ENCODE assay signal across 24 cellular contexts in genomic region chr6:14324042-14324441, GRCh38.
DNase-seq lines count a peak whose midpoint lies in the region; ATAC-seq and TF ChIP-seq lines count a peak whose summit lies in the region.
"Had no signal": no experiment of that assay in that cellular context is flagged by ENCODE, and none has a peak within 500 bp of the region (broad histone marks: within the 10 kb centered on the region; RNA-seq: fewer than 3 reads in every experiment).

No MANE protein-coding gene starts in this region.

- no peak for TF ChIP-seq POLR2A in sigmoid colon (IDR thresholded peaks at IDR 0.05)

- peak; percentile 56 to 60 for ATAC-seq in activated T-cell treated with anti-CD3 and anti-CD28 coated beads, Interleukin-2, amount 50 U/mL, for 4 hours
- ATAC-seq in stimulated activated effector memory CD8-positive, alpha-beta T cell treated with anti-CD3 and anti-CD28 coated beads, Interleukin-12 subunit alpha, Interleukin-12 subunit beta, amount 100 ng/mL, for 72 hours, result peak; percentile 40
- no peak for ATAC-seq in GM18519 (IDR thresholded peaks at IDR 0.05; ENCODE audit: low FRiP score, unreplicated experiment)
- ATAC-seq: left lobe of liver, T-helper 17 cell had no signal

- peak overlapping the region; percentile 86 for H3K27ac ChIP-seq in OCI-LY3 (ENCODE audit: low read length)
- no peak overlapping the region for H3K27ac ChIP-seq in sigmoid colon
- H3K27ac ChIP-seq: esophagus squamous epithelium, KMS-11 had no signal

- H3K4me3 Mint-ChIP-seq in activated T-cell treated with anti-CD3 and anti-CD28 coated beads, Interleukin-2, amount 50 U/mL, for 4 hours, result no peak overlapping the region
- H3K4me3 Mint-ChIP-seq in activated T-cell treated with anti-CD3 and anti-CD28 coated beads, Interleukin-2, amount 50 U/mL, for 24 hours, result no peak overlapping the region
- no peak overlapping the region for H3K4me3 Mint-ChIP-seq in stimulated activated effector memory CD8-positive, alpha-beta T cell treated with anti-CD3 and anti-CD28 coated beads, Interleukin-12 subunit alpha, Interleukin-12 subunit beta, amount 100 ng/mL, for 72 hours
- H3K4me3 Mint-ChIP-seq: activated naive CD4-positive, alpha-beta T cell treated with anti-CD3 and anti-CD28 coated beads, Interleukin-2, amount 10 ng/mL, durations not matched to agents 7 days and 5 days; endodermal cell; naive B cell; T-helper 17 cell had no signal

- peak overlapping the region; percentile 57 for H3K4me3 ChIP-seq in OCI-LY3 (ENCODE audit: low read length)
- H3K4me3 ChIP-seq in choroid plexus epithelial cell (ENCODE audit: low read depth, low read length), result no peak overlapping the region
- no peak overlapping the region for H3K4me3 ChIP-seq in sigmoid colon
- H3K4me3 ChIP-seq: esophagus squamous epithelium, smooth muscle cell had no signal

- H4K20me1 ChIP-seq in OCI-LY3 (ENCODE audit: insufficient read depth, low read length), result no peaks in the 10 kb centered on the region

- TF ChIP-seq EP300 in sigmoid colon (IDR thresholded peaks at IDR 0.05), result no peak

- no peak for DNase-seq in activated T-cell treated with anti-CD3 and anti-CD28 coated beads, Interleukin-2, amount 50 U/mL, for 4 hours
- no peak for DNase-seq in activated T-cell treated with anti-CD3 and anti-CD28 coated beads, Interleukin-2, amount 50 U/mL, for 24 hours
- DNase-seq in choroid plexus epithelial cell (ENCODE audit: low read depth) (peak; percentile 2), activated gamma-delta T cell treated with Interleukin-2 at 50 U/mL for 16 hours (no peak), sigmoid colon (no peak)
- DNase-seq in stimulated activated effector memory CD8-positive, alpha-beta T cell treated with anti-CD3 and anti-CD28 coated beads, Interleukin-12 subunit alpha, Interleukin-12 subunit beta, amount 100 ng/mL, for 72 hours (ENCODE audit: low spot score in 2 of 2), result no peak
- DNase-seq: activated CD4-positive, CD25-positive, alpha-beta regulatory T cell treated with anti-CD3 and anti-CD28 coated beads, Interleukin-2, amount 50 U/mL, for 72 hours; activated naive CD4-positive, alpha-beta T cell treated with anti-CD3 and anti-CD28 coated beads, Interleukin-2, amount 10 ng/mL, durations not matched to agents 7 days and 5 days; anterior cingulate cortex; endodermal cell; esophagus squamous epithelium; naive B cell; NCI-H1436; occipital lobe; OCI-M1; SK-N-SH; T-helper 17 cell; trophoblast cell had no signal

- H3K9me3 ChIP-seq in OCI-LY3 (ENCODE audit: insufficient read depth, low read length), result no peaks in the 10 kb centered on the region
- H3K9me3 ChIP-seq in sigmoid colon, result no peaks in the 10 kb centered on the region
- H3K9me3 ChIP-seq: esophagus squamous epithelium, SK-N-SH had no signal

- peak overlapping the region; percentile 81 for H3K4me2 ChIP-seq in OCI-LY3 (ENCODE audit: low read length)
- H3K4me2 ChIP-seq: KMS-11, SK-N-SH, smooth muscle cell had no signal

- peaks cover 3% of the 10 kb centered on the region for H3K36me3 ChIP-seq in OCI-LY3 (replicated peaks; ENCODE audit: low read depth, low read length)
- no peaks in the 10 kb centered on the region for H3K36me3 ChIP-seq in sigmoid colon
- H3K36me3 ChIP-seq: esophagus squamous epithelium had no signal

- H3K79me2 ChIP-seq in OCI-LY3 (ENCODE audit: low read length), result no peaks in the 10 kb centered on the region

- H3K27ac Mint-ChIP-seq in activated T-cell treated with anti-CD3 and anti-CD28 coated beads, Interleukin-2, amount 50 U/mL, for 24 hours, result no peak overlapping the region
- no peak overlapping the region for H3K27ac Mint-ChIP-seq in stimulated activated effector memory CD8-positive, alpha-beta T cell treated with anti-CD3 and anti-CD28 coated beads, Interleukin-12 subunit alpha, Interleukin-12 subunit beta, amount 100 ng/mL, for 72 hours
- H3K27ac Mint-ChIP-seq: activated naive CD4-positive, alpha-beta T cell treated with anti-CD3 and anti-CD28 coated beads, Interleukin-2, amount 10 ng/mL, durations not matched to agents 7 days and 5 days; endodermal cell; T-helper 17 cell had no signal

- TF ChIP-seq CTCF in OCI-LY3 (IDR thresholded peaks at IDR 0.05; ENCODE audit: low read depth, low read length) (no peak), choroid plexus epithelial cell (conservative IDR thresholded peaks at IDR 0.05; ENCODE audit: low read depth, low read length) (no peak), sigmoid colon (IDR thresholded peaks at IDR 0.05) (no peak)

- no peaks in the 10 kb centered on the region for H3K36me3 Mint-ChIP-seq in activated T-cell treated with anti-CD3 and anti-CD28 coated beads, Interleukin-2, amount 50 U/mL, for 4 hours (ENCODE audit: insufficient read depth)
- H3K36me3 Mint-ChIP-seq in activated T-cell treated with anti-CD3 and anti-CD28 coated beads, Interleukin-2, amount 50 U/mL, for 24 hours (ENCODE audit: low read depth), result no peaks in the 10 kb centered on the region
- H3K36me3 Mint-ChIP-seq in stimulated activated effector memory CD8-positive, alpha-beta T cell treated with anti-CD3 and anti-CD28 coated beads, Interleukin-12 subunit alpha, Interleukin-12 subunit beta, amount 100 ng/mL, for 72 hours, result no peaks in the 10 kb centered on the region
- H3K36me3 Mint-ChIP-seq: activated naive CD4-positive, alpha-beta T cell treated with anti-CD3 and anti-CD28 coated beads, Interleukin-2, amount 10 ng/mL, durations not matched to agents 7 days and 5 days; CD8-positive, alpha-beta memory T cell; naive B cell had no signal

- WGBS in sigmoid colon, 2 donors, result 90% methylated on average over 6 of the region's 6 CpGs

- H3K9ac ChIP-seq in OCI-LY3 (ENCODE audit: low read length), result peak overlapping the region; percentile 55
- H3K9ac ChIP-seq: KMS-11, SK-N-SH had no signal

- intact Hi-C loops in sigmoid colon (cut with DNase I), result no loop called here

- H3K27me3 Mint-ChIP-seq in activated T-cell treated with anti-CD3 and anti-CD28 coated beads, Interleukin-2, amount 50 U/mL, for 4 hours (ENCODE audit: low read depth), result peaks cover 3% of the 10 kb centered on the region
- peaks cover 8% of the 10 kb centered on the region for H3K27me3 Mint-ChIP-seq in activated T-cell treated with anti-CD3 and anti-CD28 coated beads, Interleukin-2, amount 50 U/mL, for 24 hours
- H3K27me3 Mint-ChIP-seq: naive B cell had no signal

- peaks cover 6% of the 10 kb centered on the region for H3K4me1 Mint-ChIP-seq in activated T-cell treated with anti-CD3 and anti-CD28 coated beads, Interleukin-2, amount 50 U/mL, for 4 hours (ENCODE audit: low read depth)
- peaks cover 15% of the 10 kb centered on the region for H3K4me1 Mint-ChIP-seq in activated T-cell treated with anti-CD3 and anti-CD28 coated beads, Interleukin-2, amount 50 U/mL, for 24 hours (ENCODE audit: low read depth)
- no peaks in the 10 kb centered on the region for H3K4me1 Mint-ChIP-seq in stimulated activated effector memory CD8-positive, alpha-beta T cell treated with anti-CD3 and anti-CD28 coated beads, Interleukin-12 subunit alpha, Interleukin-12 subunit beta, amount 100 ng/mL, for 72 hours

- no peaks in the 10 kb centered on the region for H3K27me3 ChIP-seq in OCI-LY3 (ENCODE audit: low read depth, low read length)
- no peaks in the 10 kb centered on the region for H3K27me3 ChIP-seq in sigmoid colon
- H3K27me3 ChIP-seq: esophagus squamous epithelium had no signal

- H3K9me3 Mint-ChIP-seq in activated T-cell treated with anti-CD3 and anti-CD28 coated beads, Interleukin-2, amount 50 U/mL, for 4 hours, result no peaks in the 10 kb centered on the region
- H3K9me3 Mint-ChIP-seq in activated T-cell treated with anti-CD3 and anti-CD28 coated beads, Interleukin-2, amount 50 U/mL, for 24 hours, result no peaks in the 10 kb centered on the region
- H3K9me3 Mint-ChIP-seq in stimulated activated effector memory CD8-positive, alpha-beta T cell treated with anti-CD3 and anti-CD28 coated beads, Interleukin-12 subunit alpha, Interleukin-12 subunit beta, amount 100 ng/mL, for 72 hours, result no peaks in the 10 kb centered on the region
- H3K9me3 Mint-ChIP-seq: activated naive CD4-positive, alpha-beta T cell treated with anti-CD3 and anti-CD28 coated beads, Interleukin-2, amount 10 ng/mL, durations not matched to agents 7 days and 5 days; CD8-positive, alpha-beta memory T cell; endodermal cell; naive B cell had no signal

- no peak overlapping the region for H2AFZ ChIP-seq in OCI-LY3 (ENCODE audit: low read depth, low read length)

- peaks cover 50% of the 10 kb centered on the region for H3K4me1 ChIP-seq in OCI-LY3 (ENCODE audit: low read length)
- no peaks in the 10 kb centered on the region for H3K4me1 ChIP-seq in sigmoid colon
- H3K4me1 ChIP-seq: esophagus squamous epithelium had no signal
